ENCODE assay signal across 22 cellular contexts in the genomic region with DNA sequence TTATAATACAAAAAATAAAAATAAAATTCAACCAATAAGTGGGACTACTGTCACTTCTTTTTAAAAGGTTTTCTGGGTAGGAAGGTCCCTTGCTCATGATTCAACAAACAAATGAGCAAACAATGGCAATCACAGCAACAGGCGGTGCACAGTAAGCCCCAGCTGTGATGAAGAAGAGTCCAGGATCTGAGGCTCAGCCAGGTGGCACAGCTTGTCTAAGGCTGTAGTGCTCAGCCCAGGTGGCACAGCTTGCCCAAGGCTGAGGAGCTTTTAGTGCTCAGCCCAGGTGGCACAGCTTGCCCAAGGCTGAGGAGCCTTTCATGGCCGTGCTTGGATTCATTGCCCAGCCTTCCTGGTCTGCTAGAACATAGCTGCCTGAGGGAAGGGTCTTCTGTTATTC.
DNase-seq lines count a peak whose midpoint lies in the region; ATAC-seq and TF ChIP-seq lines count a peak whose summit lies in the region.
"Had no signal": no experiment of that assay in that cellular context is flagged by ENCODE, and none has a peak within 500 bp of the region (broad histone marks: within the 10 kb centered on the region; RNA-seq: fewer than 3 reads in every experiment).

No MANE protein-coding gene starts in this region.

- TF ChIP-seq CTCF in natural killer cell (IDR thresholded peaks at IDR 0.05) (no peak), upper lobe of right lung (IDR thresholded peaks at IDR 0.05) (no peak), foreskin fibroblast (IDR thresholded peaks at IDR 0.05; ENCODE audit: low read depth, low read length) (no peak)

- H3K4me1 ChIP-seq in upper lobe of right lung = no peaks in the 10 kb centered on the region
- H3K4me1 ChIP-seq: BLaER1, Caco-2, heart left ventricle had no signal

- no peaks in the 10 kb centered on the region for H3K27me3 Mint-ChIP-seq in activated CD4-positive, alpha-beta T cell treated with anti-CD3 and anti-CD28 coated beads, Interleukin-2, amount 10 ng/mL, durations not matched to agents 7 days and 5 days
- H3K27me3 Mint-ChIP-seq in natural killer cell (ENCODE audit: low read depth in 2 of 2) = no peaks in the 10 kb centered on the region
- H3K27me3 Mint-ChIP-seq in natural killer cell treated with Interleukin-12 subunit alpha and Interleukin-12 subunit beta and Interleukin-15 and Interleukin-18, amount 100 ng/mL, for 72 hours = no peaks in the 10 kb centered on the region
- H3K27me3 Mint-ChIP-seq in effector memory CD8-positive, alpha-beta T cell = no peaks in the 10 kb centered on the region
- H3K27me3 Mint-ChIP-seq in stimulated activated naive B cell treated with anti-CD40 and anti-IgM and Interleukin-4, amounts not matched to agents 10 μg/mL and 1 μg/mL and 100 μg/mL, for 72 hours = peaks cover 11 to 14% of the 10 kb centered on the region in 2 donors

- peaks cover 2% of the 10 kb centered on the region for H3K36me3 Mint-ChIP-seq in activated CD4-positive, alpha-beta T cell treated with anti-CD3 and anti-CD28 coated beads, Interleukin-2, amount 10 ng/mL, durations not matched to agents 7 days and 5 days (ENCODE audit: low read depth)
- H3K36me3 Mint-ChIP-seq in natural killer cell = no peaks in the 10 kb centered on the region
- peaks cover 7% of the 10 kb centered on the region for H3K36me3 Mint-ChIP-seq in natural killer cell treated with Interleukin-12 subunit alpha and Interleukin-12 subunit beta and Interleukin-15 and Interleukin-18, amount 100 ng/mL, for 72 hours
- peaks cover 9% of the 10 kb centered on the region for H3K36me3 Mint-ChIP-seq in effector memory CD8-positive, alpha-beta T cell (ENCODE audit: insufficient read depth)
- peaks cover 7 to 9% of the 10 kb centered on the region in 2 donors for H3K36me3 Mint-ChIP-seq in stimulated activated naive B cell treated with anti-CD40 and anti-IgM and Interleukin-4, amounts not matched to agents 10 μg/mL and 1 μg/mL and 100 μg/mL, for 72 hours

- H3K4me3 Mint-ChIP-seq in activated CD4-positive, alpha-beta T cell treated with anti-CD3 and anti-CD28 coated beads, Interleukin-2, amount 10 ng/mL, durations not matched to agents 7 days and 5 days = no peak overlapping the region
- no peak overlapping the region for H3K4me3 Mint-ChIP-seq in natural killer cell
- H3K4me3 Mint-ChIP-seq in natural killer cell treated with Interleukin-12 subunit alpha and Interleukin-12 subunit beta and Interleukin-15 and Interleukin-18, amount 100 ng/mL, for 72 hours = no peak overlapping the region
- no peak overlapping the region for H3K4me3 Mint-ChIP-seq in effector memory CD8-positive, alpha-beta T cell
- H3K4me3 Mint-ChIP-seq in stimulated activated naive B cell treated with anti-CD40 and anti-IgM and Interleukin-4, amounts not matched to agents 10 μg/mL and 1 μg/mL and 100 μg/mL, for 72 hours = no peak overlapping the region
- H3K4me3 Mint-ChIP-seq: H9, naive B cell had no signal

- H3K27ac ChIP-seq in upper lobe of right lung = no peak overlapping the region
- H3K27ac ChIP-seq: BLaER1, heart left ventricle, thoracic aorta had no signal

- DNase-seq in activated CD4-positive, alpha-beta T cell treated with anti-CD3 and anti-CD28 coated beads, Interleukin-2, amount 10 ng/mL, durations not matched to agents 7 days and 5 days = peak; percentile 1
- no peak for DNase-seq in activated CD4-positive, alpha-beta T cell treated with anti-CD3 and anti-CD28 coated beads for 48 hours
- DNase-seq in natural killer cell = no peak
- no peak for DNase-seq in natural killer cell treated with Interleukin-12 subunit alpha and Interleukin-12 subunit beta and Interleukin-15 and Interleukin-18, amount 100 ng/mL, for 72 hours (ENCODE audit: low spot score)
- no peak for DNase-seq in effector memory CD8-positive, alpha-beta T cell
- peak; percentile 26 for DNase-seq in upper lobe of right lung
- DNase-seq in foreskin fibroblast = no peak
- DNase-seq in stimulated activated naive B cell treated with anti-CD40 and anti-IgM and Interleukin-4, amounts not matched to agents 10 μg/mL and 1 μg/mL and 100 μg/mL, for 72 hours = no peak
- DNase-seq: Caco-2; effector CD8-positive, alpha-beta T cell; EL; erythroblast; naive B cell; NCI-H748 treated with DMSO at 0.1 percent for 48 hours; occipital lobe; stimulated activated CD4-positive, alpha-beta T cell treated with anti-CD3 and anti-CD28 coated beads, Interleukin-2, amount 100 ng/mL, for 48 hours; stimulated activated naive CD4-positive, alpha-beta T cell had no signal

- H3K4me3 ChIP-seq in upper lobe of right lung = no peak overlapping the region
- H3K4me3 ChIP-seq in foreskin fibroblast (ENCODE audit: low read depth in 1 of 2, low read length in 2 of 2) = no peak overlapping the region
- H3K4me3 ChIP-seq: BLaER1, heart left ventricle, K562, thoracic aorta had no signal

- no peaks in the 10 kb centered on the region for H3K9me3 ChIP-seq in upper lobe of right lung
- H3K9me3 ChIP-seq: Caco-2, thoracic aorta had no signal

- H3K27ac Mint-ChIP-seq in activated CD4-positive, alpha-beta T cell treated with anti-CD3 and anti-CD28 coated beads, Interleukin-2, amount 10 ng/mL, durations not matched to agents 7 days and 5 days = no peak overlapping the region
- H3K27ac Mint-ChIP-seq in natural killer cell = peak overlapping the region; percentile 17 to 64
- no peak overlapping the region for H3K27ac Mint-ChIP-seq in natural killer cell treated with Interleukin-12 subunit alpha and Interleukin-12 subunit beta and Interleukin-15 and Interleukin-18, amount 100 ng/mL, for 72 hours
- H3K27ac Mint-ChIP-seq in effector memory CD8-positive, alpha-beta T cell = peak overlapping the region; percentile 72 to 85
- H3K27ac Mint-ChIP-seq in stimulated activated naive B cell treated with anti-CD40 and anti-IgM and Interleukin-4, amounts not matched to agents 10 μg/mL and 1 μg/mL and 100 μg/mL, for 72 hours = no peak overlapping the region
- H3K27ac Mint-ChIP-seq: H9 had no signal

- H3K27me3 ChIP-seq in upper lobe of right lung = no peaks in the 10 kb centered on the region
- H3K27me3 ChIP-seq: BLaER1, heart left ventricle had no signal

- CTCF ChIA-PET in activated CD4-positive, alpha-beta T cell treated with anti-CD3 and anti-CD28 coated beads, Interleukin-2, amount 10 ng/mL, durations not matched to agents 7 days and 5 days (lab: Charles Lee) = no interaction called here

- ATAC-seq in natural killer cell (no peak), upper lobe of right lung (no peak)
- no peak for ATAC-seq in natural killer cell treated with Interleukin-12 subunit alpha and Interleukin-12 subunit beta and Interleukin-15 and Interleukin-18, amount 100 ng/mL, for 72 hours
- no peak for ATAC-seq in effector memory CD8-positive, alpha-beta T cell (replicated peaks)
- no peak for ATAC-seq in stimulated activated naive B cell treated with anti-CD40 and anti-IgM and Interleukin-4, amounts not matched to agents 10 μg/mL and 1 μg/mL and 100 μg/mL, for 72 hours (replicated peaks)
- ATAC-seq: heart left ventricle, K562 had no signal

- peaks cover 2% of the 10 kb centered on the region for H3K9me3 Mint-ChIP-seq in activated CD4-positive, alpha-beta T cell treated with anti-CD3 and anti-CD28 coated beads, Interleukin-2, amount 10 ng/mL, durations not matched to agents 7 days and 5 days
- peaks cover 0 to 3% of the 10 kb centered on the region in 2 donors for H3K9me3 Mint-ChIP-seq in natural killer cell
- no peaks in the 10 kb centered on the region for H3K9me3 Mint-ChIP-seq in natural killer cell treated with Interleukin-12 subunit alpha and Interleukin-12 subunit beta and Interleukin-15 and Interleukin-18, amount 100 ng/mL, for 72 hours
- no peaks in the 10 kb centered on the region for H3K9me3 Mint-ChIP-seq in effector memory CD8-positive, alpha-beta T cell
- H3K9me3 Mint-ChIP-seq in stimulated activated naive B cell treated with anti-CD40 and anti-IgM and Interleukin-4, amounts not matched to agents 10 μg/mL and 1 μg/mL and 100 μg/mL, for 72 hours = peaks cover 5 to 9% of the 10 kb centered on the region in 2 donors
- H3K9me3 Mint-ChIP-seq: H9 had no signal

- intact Hi-C loops in natural killer cell (cut with micrococcal nuclease) = no loop called here
- intact Hi-C loops in upper lobe of right lung (cut with DNase I) = no loop called here

- POLR2A ChIA-PET in activated CD4-positive, alpha-beta T cell treated with anti-CD3 and anti-CD28 coated beads, Interleukin-2, amount 10 ng/mL, durations not matched to agents 7 days and 5 days (lab: Charles Lee) = no interaction called here

- H3K36me3 ChIP-seq in upper lobe of right lung = no peaks in the 10 kb centered on the region
- H3K36me3 ChIP-seq: BLaER1, thoracic aorta had no signal

- H3K4me1 Mint-ChIP-seq in activated CD4-positive, alpha-beta T cell treated with anti-CD3 and anti-CD28 coated beads, Interleukin-2, amount 10 ng/mL, durations not matched to agents 7 days and 5 days = peaks cover 3% of the 10 kb centered on the region
- peaks cover 14 to 23% of the 10 kb centered on the region in 2 donors for H3K4me1 Mint-ChIP-seq in natural killer cell
- peaks cover 0 to 13% of the 10 kb centered on the region in 2 donors for H3K4me1 Mint-ChIP-seq in natural killer cell treated with Interleukin-12 subunit alpha and Interleukin-12 subunit beta and Interleukin-15 and Interleukin-18, amount 100 ng/mL, for 72 hours (ENCODE audit: low read depth in 2 of 2)
- H3K4me1 Mint-ChIP-seq in effector memory CD8-positive, alpha-beta T cell (ENCODE audit: low read depth in 2 of 2) = peaks cover 12 to 17% of the 10 kb centered on the region in 2 donors
- H3K4me1 Mint-ChIP-seq in stimulated activated naive B cell treated with anti-CD40 and anti-IgM and Interleukin-4, amounts not matched to agents 10 μg/mL and 1 μg/mL and 100 μg/mL, for 72 hours = no peaks in the 10 kb centered on the region
- H3K4me1 Mint-ChIP-seq: naive B cell had no signal

Comparison
In these comparisons a context has a peak if more than half of its experiments do, and no peak if none do; other contexts are left out.
1. DNase-seq: peak in activated CD4-positive, alpha-beta T cell treated with anti-CD3 and anti-CD28 coated beads, Interleukin-2, amount 10 ng/mL, durations not matched to agents 7 days and 5 days (single experiment) and upper lobe of right lung (single experiment); none in activated CD4-positive, alpha-beta T cell treated with anti-CD3 and anti-CD28 coated beads for 48 hours (single experiment), natural killer cell (single experiment), natural killer cell treated with Interleukin-12 subunit alpha and Interleukin-12 subunit beta and Interleukin-15 and Interleukin-18, amount 100 ng/mL, for 72 hours (single experiment), effector memory CD8-positive, alpha-beta T cell (0 of 3), foreskin fibroblast (0 of 2) and stimulated activated naive B cell treated with anti-CD40 and anti-IgM and Interleukin-4, amounts not matched to agents 10 μg/mL and 1 μg/mL and 100 μg/mL, for 72 hours (single experiment).
2. H3K27ac Mint-ChIP-seq: peak in natural killer cell (2 of 2) and effector memory CD8-positive, alpha-beta T cell (2 of 2); none in activated CD4-positive, alpha-beta T cell treated with anti-CD3 and anti-CD28 coated beads, Interleukin-2, amount 10 ng/mL, durations not matched to agents 7 days and 5 days (single experiment), natural killer cell treated with Interleukin-12 subunit alpha and Interleukin-12 subunit beta and Interleukin-15 and Interleukin-18, amount 100 ng/mL, for 72 hours (0 of 2) and stimulated activated naive B cell treated with anti-CD40 and anti-IgM and Interleukin-4, amounts not matched to agents 10 μg/mL and 1 μg/mL and 100 μg/mL, for 72 hours (single experiment).